In the genomic region with DNA sequence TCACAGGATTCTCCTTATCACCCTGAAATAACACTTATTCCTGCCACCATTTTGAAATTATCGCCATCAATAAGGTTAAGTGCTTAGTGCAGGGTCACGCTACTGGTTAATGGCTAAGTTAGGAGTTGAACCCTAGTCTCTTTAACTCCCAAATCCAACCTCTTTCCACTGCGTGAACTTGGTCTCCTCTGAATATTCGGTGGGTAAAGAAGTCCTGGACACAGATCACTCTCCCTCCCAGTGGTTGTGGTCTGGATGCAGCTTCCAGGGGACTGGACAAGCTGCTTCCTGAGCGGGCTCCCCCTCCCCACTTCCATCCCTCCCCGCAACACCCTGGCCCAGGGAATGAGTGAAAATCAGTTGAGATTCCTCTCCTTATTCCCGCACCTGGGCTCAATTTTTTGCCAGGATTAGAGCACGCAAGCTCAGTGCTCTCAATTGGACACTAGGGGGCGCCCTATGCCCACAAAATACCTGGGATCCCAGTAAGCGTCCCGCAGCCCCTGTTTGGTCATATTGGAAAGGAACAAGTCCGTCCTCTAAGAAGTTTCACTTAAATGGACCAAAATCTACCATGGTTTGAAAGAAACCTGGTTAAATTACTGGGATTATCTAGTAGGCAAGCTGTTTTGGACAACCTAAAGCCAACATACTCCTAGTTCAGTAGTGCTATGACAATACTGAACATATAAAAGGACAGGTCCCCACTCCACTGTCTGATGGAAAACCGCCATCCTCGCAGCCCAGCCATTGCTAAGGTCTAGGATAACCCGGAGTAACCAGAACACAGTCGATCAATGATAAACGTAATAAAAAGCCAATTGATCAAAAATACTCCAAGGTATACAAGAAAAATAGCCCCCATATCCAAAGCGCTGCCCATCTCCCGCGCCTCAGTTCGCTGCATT, we compare ENCODE assay signal across 8 cellular contexts. TPM values are rescaled to one million over a fixed set of nuclear protein-coding genes. Genes with fewer than 3 reads are reported as not detected.
A peak's percentile ranks its signal among the peaks of the same experiment; 100 is the strongest.
DNase-seq lines count a peak whose midpoint lies in the region; ATAC-seq lines count a peak whose summit lies in the region.

No MANE protein-coding gene starts in this region.

- peak; percentile 78 for DNase-seq in GM03348 (ENCODE audit: low spot score)
- peak; percentile 52 for DNase-seq in NCI-H2171 (lab: John Stamatoyannopoulos, UW)
- peak; percentile 50 for DNase-seq in activated CD4-positive, alpha-beta T cell treated with anti-CD3 and anti-CD28 coated beads for 1 hour
- peak; percentile 76 for DNase-seq in cerebellum (ENCODE audit: low spot score)
- peak; percentile 76 for DNase-seq in kidney tubule cell (ENCODE audit: low spot score)
- peak; percentile 50 for DNase-seq in stimulated activated CD4-positive, alpha-beta T cell treated with anti-CD3 and anti-CD28 coated beads, Interleukin-2, amount 100 ng/mL, for 4 hours (ENCODE audit: low read depth)

- ATAC-seq in HG02798 (IDR thresholded peaks at IDR 0.05; ENCODE audit: poor library complexity, unreplicated experiment) (peak; percentile 65), GM18870 (IDR thresholded peaks at IDR 0.05; ENCODE audit: unreplicated experiment) (no peak)

RNA-seq across cellular contexts. Expression of gene DHRS9, which starts 40.4 kb away (rescaled TPM):
- total RNA-seq in cerebellum, result 0.64 TPM
